8 cellular contexts compared by ENCODE assay signal in the genomic region with DNA sequence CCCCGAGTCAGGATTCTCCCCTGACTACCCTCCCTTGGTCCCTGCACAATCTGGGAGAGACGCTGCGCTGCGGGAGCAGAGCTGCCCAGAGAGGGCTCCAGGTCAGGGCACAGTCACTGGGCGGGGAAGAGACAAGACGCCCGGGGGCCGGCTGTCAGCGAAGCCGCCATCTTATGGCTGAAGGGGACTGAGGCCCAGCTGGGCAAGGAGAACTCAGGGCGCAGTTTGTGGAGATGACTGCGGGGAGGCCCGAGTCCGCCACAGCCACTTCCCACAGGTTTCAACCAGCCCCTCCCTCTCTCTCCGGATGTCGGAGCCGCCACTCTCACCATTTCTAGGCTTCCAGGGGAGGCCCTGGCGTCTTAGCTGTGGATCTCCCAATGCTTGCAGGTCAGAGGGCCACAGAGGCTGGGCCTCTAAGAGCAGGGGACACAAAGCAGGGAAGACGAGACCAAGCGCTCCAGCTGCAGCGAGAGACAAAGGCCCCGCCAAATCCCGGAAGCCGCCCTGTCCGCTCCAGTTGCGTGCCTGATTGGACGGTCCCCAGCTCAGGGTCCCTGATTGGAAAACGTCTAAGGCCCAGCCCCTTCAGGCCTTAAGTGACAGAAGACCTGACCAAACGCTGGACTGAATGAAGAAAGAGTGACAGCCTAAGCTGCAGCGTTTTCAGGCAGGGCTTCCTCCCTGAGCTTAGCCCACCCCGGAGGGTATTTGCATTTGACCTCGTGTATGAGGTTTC. TPM values are rescaled to one million over a fixed set of nuclear protein-coding genes. Genes with fewer than 3 reads are reported as not detected.
DNase-seq lines count a peak whose midpoint lies in the region; ATAC-seq and TF ChIP-seq lines count a peak whose summit lies in the region.

A gene (minus strand): TSS at position 484 of the 739 bp plus-strand sequence. CDS start 152 bp downstream, at position 332.

- no peaks in the 10 kb centered on the region for H3K9me3 ChIP-seq in Peyer's patch
- peaks cover 0 to 4% (median 0%) of the 10 kb centered on the region in 3 donors for H3K9me3 ChIP-seq in esophagus squamous epithelium
- no peaks in the 10 kb centered on the region for H3K9me3 ChIP-seq in muscle layer of duodenum (ENCODE audit: control insufficient read depth in 1 of 2, low read length in 2 of 2)

- H3K4me3 ChIP-seq in Peyer's patch, result peak within 1 kb of the TSS; percentile 56 to 64 (median 60)
- H3K4me3 ChIP-seq in esophagus squamous epithelium, result peak within 1 kb of the TSS; percentile 56 to 82 (median 68)
- peak within 1 kb of the TSS; percentile 66 to 86 for H3K4me3 ChIP-seq in muscle layer of duodenum (ENCODE audit: low read depth in 1 of 2, low read length in 2 of 2)

- H3K36me3 ChIP-seq in Peyer's patch (no peaks in the 10 kb centered on the region), esophagus squamous epithelium (peaks cover 0 to 15% (median 0%) of the 10 kb centered on the region in 3 donors), muscle layer of duodenum (ENCODE audit: control insufficient read depth in 1 of 2, insufficient read depth in 2 of 2, low read length in 2 of 2) (no peaks in the 10 kb centered on the region)

- H3K27ac ChIP-seq in Peyer's patch (peak within 1 kb of the TSS; percentile 44 to 78 (median 60)), esophagus squamous epithelium (peak within 1 kb of the TSS; percentile 67 to 87 (median 78)), muscle layer of duodenum (ENCODE audit: low read length) (no peak within 1 kb of the TSS)

- no peak for TF ChIP-seq EP300 in Ishikawa (IDR thresholded peaks at IDR 0.05; ENCODE audit: borderline replicate concordance)

- ATAC-seq in GM21619 (IDR thresholded peaks at IDR 0.05; ENCODE audit: unreplicated experiment), result peak; percentile 98

- DNase-seq in DMS153 treated with DMSO at 0.1 percent for 48 hours (lab: John Stamatoyannopoulos, UW; ENCODE audit: unreplicated experiment), result peak; percentile 95
- DNase-seq in Peyer's patch, result peak; percentile 86 to 96 (median 92)
- peak; percentile 91 for DNase-seq in activated T-cell treated with anti-CD3 and anti-CD28 coated beads, Interleukin-2, amount 50 U/mL, for 48 hours
- peak; percentile 51 for DNase-seq in esophagus squamous epithelium (lab: John Stamatoyannopoulos, UW)
- peak; percentile 78 for DNase-seq in stimulated activated CD8-positive, alpha-beta memory T cell treated with anti-CD3 and anti-CD28 coated beads, Interleukin-7, amount 100 ng/mL, for 24 hours (ENCODE audit: low read depth)

- H3K4me1 ChIP-seq in Peyer's patch (peaks cover 0 to 8% (median 3%) of the 10 kb centered on the region in 4 donors), esophagus squamous epithelium (peaks cover 4 to 13% (median 8%) of the 10 kb centered on the region in 3 donors), muscle layer of duodenum (ENCODE audit: control insufficient read depth in 1 of 2, insufficient read depth in 2 of 2, low read length in 2 of 2) (peaks cover 0 to 10% of the 10 kb centered on the region in 2 donors)

- WGBS in esophagus squamous epithelium, 2 donors, result 0 to 2% methylated on average over 11 of the region's 32 CpGs

- intact Hi-C loops in esophagus squamous epithelium (cut with DNase I), result no loop called here

- TF ChIP-seq CTCF in Peyer's patch (IDR thresholded peaks at IDR 0.05) (no peak), esophagus squamous epithelium (IDR thresholded peaks at IDR 0.05) (no peak)

- peak in 1 of 2 donors; percentile 44 for TF ChIP-seq POLR2A in Peyer's patch (IDR thresholded peaks at IDR 0.05)
- TF ChIP-seq POLR2A in esophagus squamous epithelium (IDR thresholded peaks at IDR 0.05), result peak in 3 of 4 donors; percentile 21 to 48 (median 36)

- no peak for TF ChIP-seq RAD21 in Ishikawa (IDR thresholded peaks at IDR 0.05; ENCODE audit: low read depth)

- H3K27me3 ChIP-seq in Peyer's patch (no peaks in the 10 kb centered on the region), esophagus squamous epithelium (no peaks in the 10 kb centered on the region), muscle layer of duodenum (ENCODE audit: low read depth, low read length) (no peaks in the 10 kb centered on the region)

TF ChIP-seq in Ishikawa, 13 proteins besides CTCF, POLR2A, EP300 and RAD21:
- TF ChIP-seq TAF1 (IDR thresholded peaks at IDR 0.05; ENCODE audit: low read depth), result peak; percentile 74
- TF ChIP-seq, protein P1, sequence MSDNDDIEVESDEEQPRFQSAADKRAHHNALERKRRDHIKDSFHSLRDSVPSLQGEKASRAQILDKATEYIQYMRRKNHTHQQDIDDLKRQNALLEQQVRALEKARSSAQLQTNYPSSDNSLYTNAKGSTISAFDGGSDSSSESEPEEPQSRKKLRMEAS (IDR thresholded peaks at IDR 0.05), result peak; percentile 45; the same call in 1 of the 2 replicates
- TF ChIP-seq TEAD4 (IDR thresholded peaks at IDR 0.05), result no peak
- peak; percentile 77 for TF ChIP-seq YY1 (IDR thresholded peaks at IDR 0.05; ENCODE audit: low read depth)
- no peak for TF ChIP-seq NFIC (IDR thresholded peaks at IDR 0.05)

RNA-seq across cellular contexts. Expression of the gene that starts here (rescaled TPM):
- total RNA-seq in Peyer's patch (10 to 100 TPM in 1 of 4 donors, 1 to 10 TPM in 2, under 1 TPM in 1; 0.85 to 19.8 (median 3.2) TPM), esophagus squamous epithelium (1 to 10 TPM in 3 of 4 donors, under 1 TPM in 1; 0.95 to 5.9 (median 3.7) TPM)
